In genomic region chr6:44250067-44250717, GRCh38 we compare ENCODE assay signal across 1 cellular context.
TF ChIP-seq lines count a peak whose summit lies in the region.

No MANE protein-coding gene starts in this region.

TF ChIP-seq in GM23338, 12 proteins besides CTCF, POLR2A, EP300 and RAD21 (continued from another document):
- TF ChIP-seq ZNF462 (CRISPR knock-in tag; IDR thresholded peaks at IDR 0.05), result no peak
- TF ChIP-seq ZNF331 (CRISPR knock-in tag; IDR thresholded peaks at IDR 0.05; ENCODE audit: low read depth), result no peak
